ENCODE assay signal across 1 cellular context in genomic region chr2:8654483-8654882, GRCh38.
TF ChIP-seq lines count a peak whose summit lies in the region.

No MANE protein-coding gene starts in this region.

TF ChIP-seq in K562, 482 proteins besides CTCF, POLR2A, EP300 and RAD21 (continued from another document):
- TF ChIP-seq NR2F6 (CRISPR knock-in tag; IDR thresholded peaks at IDR 0.05) = no peak
- no peak for TF ChIP-seq MXD1 (CRISPR knock-in tag; IDR thresholded peaks at IDR 0.05; ENCODE audit: borderline replicate concordance, poor library complexity, severe bottlenecking)
- peak; percentile 61 for TF ChIP-seq ZNF121 (CRISPR knock-in tag; conservative IDR thresholded peaks at IDR 0.05)
